Comparison of ENCODE assay signal across 30 cellular contexts in the genomic region with DNA sequence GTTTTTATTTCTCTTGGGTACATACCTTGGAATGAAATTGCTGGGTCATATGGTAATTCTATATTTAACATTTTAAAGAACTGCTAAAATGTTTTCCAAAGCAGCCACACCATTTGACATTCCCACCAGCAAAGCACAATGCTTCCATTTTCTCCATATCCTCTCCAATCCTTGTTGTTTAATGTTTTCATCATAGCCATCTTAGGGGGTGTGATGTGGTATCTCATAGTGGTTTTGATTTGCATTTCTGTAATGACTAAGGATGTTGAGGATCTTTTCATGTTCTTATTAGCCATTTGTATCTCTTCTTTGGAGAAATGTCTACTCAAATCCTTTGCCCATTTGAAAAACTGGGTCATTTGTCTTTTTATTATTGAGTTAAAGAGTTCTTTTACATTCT.
"Had no signal": no experiment of that assay in that cellular context is flagged by ENCODE, and none has a peak within 500 bp of the region (broad histone marks: within the 10 kb centered on the region; RNA-seq: fewer than 3 reads in every experiment).

No MANE protein-coding gene starts in this region.

- H3K4me3 ChIP-seq: adrenal gland, body of pancreas, gastrocnemius medialis, heart left ventricle had no signal

- H3K36me3 ChIP-seq: adrenal gland, gastrocnemius medialis, heart left ventricle had no signal

- H3K9me3 ChIP-seq: adrenal gland, body of pancreas, gastrocnemius medialis, heart left ventricle had no signal

- H3K4me1 ChIP-seq: adrenal gland, body of pancreas, gastrocnemius medialis, heart left ventricle had no signal

- H3K9me3 Mint-ChIP-seq: activated naive CD4-positive, alpha-beta T cell treated with anti-CD3 and anti-CD28 coated beads, Interleukin-2, amount 10 ng/mL, durations not matched to agents 7 days and 5 days; activated naive CD8-positive, alpha-beta T cell treated with anti-CD3 and anti-CD28 coated beads, Interleukin-2, amount 50 U/mL, for 24 hours; activated T-cell treated with anti-CD3 and anti-CD28 coated beads, Interleukin-2, amount 50 U/mL, for 24 hours; effector memory CD8-positive, alpha-beta T cell had no signal

- H3K27ac ChIP-seq: adrenal gland, body of pancreas, gastrocnemius medialis, heart left ventricle had no signal

- ATAC-seq: activated CD4-positive, alpha-beta T cell treated with anti-CD3 and anti-CD28 coated beads for 36 hours; activated naive CD4-positive, alpha-beta T cell treated with anti-CD3 and anti-CD28 coated beads, Interleukin-2, amount 50 U/mL, for 72 hours; activated naive CD8-positive, alpha-beta T cell treated with anti-CD3 and anti-CD28 coated beads, Interleukin-2, amount 50 U/mL, for 24 hours; activated T-cell treated with anti-CD3 and anti-CD28 coated beads, Interleukin-2, amount 50 U/mL, for 72 hours; body of pancreas; effector memory CD8-positive, alpha-beta T cell; esophagus mucosa; gastrocnemius medialis; heart left ventricle had no signal

- H3K27me3 ChIP-seq: adrenal gland, body of pancreas, gastrocnemius medialis, heart left ventricle had no signal

- FAIRE-seq: colon, endometrium had no signal

- DNase-seq: activated CD4-positive, alpha-beta T cell treated with anti-CD3 and anti-CD28 coated beads for 36 hours; activated CD4-positive, alpha-beta T cell treated with anti-CD3 and anti-CD28 coated beads, Interleukin-2, amount 50 U/mL, for 1 hour; activated CD4-positive, alpha-beta T cell treated with anti-CD3 and anti-CD28 coated beads, Interleukin-2, amount 50 U/mL, for 48 hours; activated CD4-positive, CD25-positive, alpha-beta regulatory T cell; activated CD4-positive, CD25-positive, alpha-beta regulatory T cell treated with anti-CD3 and anti-CD28 coated beads, Interleukin-2, amount 50 U/mL, for 72 hours; activated CD8-positive, alpha-beta memory T cell treated with anti-CD3 and anti-CD28 coated beads, Interleukin-2, amount 50 U/mL, for 48 hours; activated gamma-delta T cell; activated naive CD4-positive, alpha-beta T cell; activated naive CD4-positive, alpha-beta T cell treated with anti-CD3 and anti-CD28 coated beads, Interleukin-2, amount 10 ng/mL, durations not matched to agents 7 days and 5 days; activated naive CD8-positive, alpha-beta T cell treated with anti-CD3 and anti-CD28 coated beads, Interleukin-2, amount 50 U/mL, for 24 hours; activated T-cell treated with anti-CD3 and anti-CD28 coated beads for 4 hours; activated T-cell treated with anti-CD3 and anti-CD28 coated beads, Interleukin-2, amount 50 U/mL, for 24 hours; activated T-cell treated with anti-CD3 and anti-CD28 coated beads, Interleukin-2, amount 50 U/mL, for 72 hours; adrenal gland; amygdala; aorta; body of pancreas; caudate nucleus; cortex of kidney; dermis blood vessel endothelial cell; effector CD4-positive, alpha-beta T cell; effector memory CD8-positive, alpha-beta T cell; foreskin fibroblast; gastrocnemius medialis; glutamatergic neuron; heart left ventricle had no signal

- H3K4me3 Mint-ChIP-seq: activated CD4-positive, alpha-beta T cell treated with anti-CD3 and anti-CD28 coated beads for 36 hours; activated naive CD4-positive, alpha-beta T cell treated with anti-CD3 and anti-CD28 coated beads, Interleukin-2, amount 10 ng/mL, durations not matched to agents 7 days and 5 days; activated naive CD8-positive, alpha-beta T cell treated with anti-CD3 and anti-CD28 coated beads, Interleukin-2, amount 50 U/mL, for 24 hours; activated T-cell treated with anti-CD3 and anti-CD28 coated beads, Interleukin-2, amount 50 U/mL, for 24 hours; activated T-cell treated with anti-CD3 and anti-CD28 coated beads, Interleukin-2, amount 50 U/mL, for 72 hours; effector memory CD8-positive, alpha-beta T cell had no signal

- H3K27ac Mint-ChIP-seq: activated CD4-positive, alpha-beta T cell treated with anti-CD3 and anti-CD28 coated beads for 36 hours; activated naive CD4-positive, alpha-beta T cell treated with anti-CD3 and anti-CD28 coated beads, Interleukin-2, amount 10 ng/mL, durations not matched to agents 7 days and 5 days; activated naive CD4-positive, alpha-beta T cell treated with anti-CD3 and anti-CD28 coated beads, Interleukin-2, amount 50 U/mL, for 72 hours; activated naive CD8-positive, alpha-beta T cell treated with anti-CD3 and anti-CD28 coated beads, Interleukin-2, amount 50 U/mL, for 24 hours; activated T-cell treated with anti-CD3 and anti-CD28 coated beads, Interleukin-2, amount 50 U/mL, for 24 hours; activated T-cell treated with anti-CD3 and anti-CD28 coated beads, Interleukin-2, amount 50 U/mL, for 72 hours; effector memory CD8-positive, alpha-beta T cell had no signal

- H3K36me3 Mint-ChIP-seq: activated naive CD4-positive, alpha-beta T cell treated with anti-CD3 and anti-CD28 coated beads, Interleukin-2, amount 50 U/mL, for 72 hours had no signal

- H3K27me3 Mint-ChIP-seq: activated CD4-positive, alpha-beta T cell treated with anti-CD3 and anti-CD28 coated beads for 36 hours; activated naive CD8-positive, alpha-beta T cell treated with anti-CD3 and anti-CD28 coated beads, Interleukin-2, amount 50 U/mL, for 24 hours; activated T-cell treated with anti-CD3 and anti-CD28 coated beads, Interleukin-2, amount 50 U/mL, for 24 hours; effector memory CD8-positive, alpha-beta T cell had no signal
